ENCODE assay signal across 13 cellular contexts in genomic region chr2:23594079-23594494, GRCh38.
A peak's percentile ranks its signal among the peaks of the same experiment; 100 is the strongest.
DNase-seq lines count a peak whose midpoint lies in the region; ATAC-seq and TF ChIP-seq lines count a peak whose summit lies in the region.
"Had no signal": no experiment of that assay in that cellular context is flagged by ENCODE, and none has a peak within 500 bp of the region (broad histone marks: within the 10 kb centered on the region; RNA-seq: fewer than 3 reads in every experiment).

No MANE protein-coding gene starts in this region.

- H3K36me3 ChIP-seq in SK-N-MC (ENCODE audit: insufficient read depth, low read length) (no peaks in the 10 kb centered on the region), muscle layer of colon (ENCODE audit: insufficient read depth, low read length) (no peaks in the 10 kb centered on the region)
- H3K36me3 ChIP-seq: colonic mucosa had no signal

- H3K4me3 ChIP-seq in SK-N-MC (peak overlapping the region; percentile 71), muscle layer of colon (ENCODE audit: low read depth in 1 of 2, low read length in 2 of 2) (peak overlapping the region in 1 of 2 donors; percentile 25)
- H3K4me3 ChIP-seq: colonic mucosa had no signal

- peak overlapping the region; percentile 66 for H3K27ac ChIP-seq in SK-N-MC
- peak overlapping the region; percentile 89 for H3K27ac ChIP-seq in muscle layer of colon (ENCODE audit: low read depth, low read length)
- no peak overlapping the region for H3K27ac ChIP-seq in CD4-positive, alpha-beta T cell (ENCODE audit: low read depth, low read length)
- H3K27ac ChIP-seq: colonic mucosa had no signal

- H3K4me3 Mint-ChIP-seq in CD4-positive, alpha-beta T cell, result no peak overlapping the region
- H3K4me3 Mint-ChIP-seq: B cell had no signal

- no peaks in the 10 kb centered on the region for H3K36me3 Mint-ChIP-seq in CD4-positive, alpha-beta T cell (ENCODE audit: low read depth)

- H3K27ac Mint-ChIP-seq in CD4-positive, alpha-beta T cell, result no peak overlapping the region
- H3K27ac Mint-ChIP-seq: B cell had no signal

- H3K9me3 ChIP-seq in SK-N-MC (ENCODE audit: low read depth, low read length) (no peaks in the 10 kb centered on the region), muscle layer of colon (ENCODE audit: low read length) (no peaks in the 10 kb centered on the region)
- H3K9me3 ChIP-seq in CD4-positive, alpha-beta T cell (ENCODE audit: control insufficient read depth, low read length), result no peaks in the 10 kb centered on the region
- H3K9me3 ChIP-seq: colonic mucosa had no signal

- TF ChIP-seq CTCF in CD4-positive, alpha-beta T cell (IDR thresholded peaks at IDR 0.05), result no peak

- no peaks in the 10 kb centered on the region for H3K27me3 Mint-ChIP-seq in CD4-positive, alpha-beta T cell
- H3K27me3 Mint-ChIP-seq: B cell had no signal

- CTCF ChIA-PET in CD4-positive, alpha-beta T cell (lab: Charles Lee), result no interaction called here

- intact Hi-C loops in CD4-positive, alpha-beta T cell (cut with DNase I, micrococcal nuclease), result no loop called here

- no peaks in the 10 kb centered on the region for H3K4me1 Mint-ChIP-seq in CD4-positive, alpha-beta T cell (ENCODE audit: low read depth)
- H3K4me1 Mint-ChIP-seq: B cell had no signal

- DNase-seq in COLO668 (lab: John Stamatoyannopoulos, UW; ENCODE audit: unreplicated experiment), result peak; percentile 22
- peak; percentile 76 for DNase-seq in NCI-H1105 treated with DMSO at 0.1 percent for 48 hours (lab: John Stamatoyannopoulos, UW)
- DNase-seq in SK-N-MC (ENCODE audit: low read depth, low spot score), result no peak
- no peak for DNase-seq in dedifferentiated amniotic fluid mesenchymal stem cell (ENCODE audit: extremely low spot score)
- DNase-seq in CD4-positive, alpha-beta T cell, result no peak
- no peak for DNase-seq in T-helper 1 cell
- DNase-seq: activated CD4-positive, alpha-beta T cell treated with anti-CD3 and anti-CD28 coated beads, Interleukin-2, amount 50 U/mL, for 1 hour; colonic mucosa; GOT3; NCI-H446 treated with DMSO at 0.1 percent for 48 hours had no signal

- no peak for ATAC-seq in GM19324 (IDR thresholded peaks at IDR 0.05; ENCODE audit: low FRiP score, unreplicated experiment)
- no peak for ATAC-seq in CD4-positive, alpha-beta T cell (ENCODE audit: poor library complexity)

- POLR2A ChIA-PET in CD4-positive, alpha-beta T cell (lab: Charles Lee), result no interaction called here

- H3K27me3 ChIP-seq in muscle layer of colon (ENCODE audit: control insufficient read depth in 1 of 2, insufficient read depth in 2 of 2, low read length in 2 of 2), result no peaks in the 10 kb centered on the region
- no peaks in the 10 kb centered on the region for H3K27me3 ChIP-seq in CD4-positive, alpha-beta T cell (ENCODE audit: control insufficient read depth, insufficient read depth, low read length)
- H3K27me3 ChIP-seq: colonic mucosa had no signal

- peak overlapping the region; percentile 45 for H3K9ac ChIP-seq in SK-N-MC (ENCODE audit: insufficient read length)
- no peak overlapping the region for H3K9ac ChIP-seq in muscle layer of colon (ENCODE audit: low read length)

- H3K9me3 Mint-ChIP-seq in CD4-positive, alpha-beta T cell, result no peaks in the 10 kb centered on the region

- peaks cover 64% of the 10 kb centered on the region for H3K4me1 ChIP-seq in muscle layer of colon (ENCODE audit: insufficient read depth, low read length)
- H3K4me1 ChIP-seq: colonic mucosa had no signal

Comparison
In these comparisons a context has a peak if more than half of its experiments do, and no peak if none do; other contexts are left out.
1. DNase-seq: peak in COLO668 (single experiment) and NCI-H1105 treated with DMSO at 0.1 percent for 48 hours (single experiment); none in SK-N-MC (single experiment), dedifferentiated amniotic fluid mesenchymal stem cell (single experiment), CD4-positive, alpha-beta T cell (0 of 10) and T-helper 1 cell (0 of 5).